ENCODE assay signal across 25 cellular contexts in genomic region chr13:90797335-90797734, GRCh38.
"Had no signal": no experiment of that assay in that cellular context is flagged by ENCODE, and none has a peak within 500 bp of the region (broad histone marks: within the 10 kb centered on the region; RNA-seq: fewer than 3 reads in every experiment).

No MANE protein-coding gene starts in this region.

- H3K4me1 ChIP-seq: esophagus squamous epithelium, gastrocnemius medialis, left lung, lower lobe of right lung had no signal

- ATAC-seq: effector memory CD8-positive, alpha-beta T cell; esophagus mucosa; gastrocnemius medialis; heart right ventricle; left cardiac atrium; left lung; left ventricle myocardium superior; lower lobe of right lung; mucosa of descending colon; naive thymus-derived CD8-positive, alpha-beta T cell had no signal

- DNase-seq: cortex of kidney; effector CD8-positive, alpha-beta T cell; effector memory CD8-positive, alpha-beta T cell; endodermal cell; erythroblast; esophagus squamous epithelium; foreskin fibroblast; foreskin melanocyte; gastrocnemius medialis; glutamatergic neuron; head of caudate nucleus; heart right ventricle; hippocampal formation; left cardiac atrium; left lung; left ventricle myocardium superior; lower lobe of right lung; mesenchymal stem cell; mucosa of descending colon; naive B cell; naive thymus-derived CD8-positive, alpha-beta T cell had no signal

- H3K36me3 Mint-ChIP-seq: mesothelial cell of epicardium; naive B cell; naive thymus-derived CD8-positive, alpha-beta T cell had no signal

- H3K27ac ChIP-seq: epithelial cell of prostate, esophagus squamous epithelium, gastrocnemius medialis, heart right ventricle, left lung, lower lobe of right lung had no signal

- H3K27ac Mint-ChIP-seq: dendritic cell treated with granulocyte-macrophage colony-stimulating factor and Interleukin-4, amounts not matched to agents 40 ng/mL and 50 ng/mL, for 4 days; effector memory CD8-positive, alpha-beta T cell; endodermal cell; mesothelial cell of epicardium; naive B cell; naive thymus-derived CD8-positive, alpha-beta T cell had no signal

- H3K9me3 ChIP-seq: esophagus squamous epithelium, gastrocnemius medialis, heart right ventricle, left lung, lower lobe of right lung, mucosa of descending colon had no signal

- H3K27me3 Mint-ChIP-seq: dendritic cell treated with granulocyte-macrophage colony-stimulating factor and Interleukin-4, amounts not matched to agents 40 ng/mL and 50 ng/mL, for 4 days; effector memory CD8-positive, alpha-beta T cell; naive B cell; naive thymus-derived CD8-positive, alpha-beta T cell had no signal

- H3K4me3 ChIP-seq: esophagus squamous epithelium, gastrocnemius medialis, heart right ventricle, left lung, lower lobe of right lung, mucosa of descending colon had no signal

- H3K27me3 ChIP-seq: esophagus squamous epithelium, gastrocnemius medialis, heart right ventricle, left lung had no signal

- H3K9me3 Mint-ChIP-seq: dendritic cell treated with granulocyte-macrophage colony-stimulating factor and Interleukin-4, amounts not matched to agents 40 ng/mL and 50 ng/mL, for 4 days; endodermal cell; mesothelial cell of epicardium had no signal

- H3K4me3 Mint-ChIP-seq: dendritic cell treated with granulocyte-macrophage colony-stimulating factor and Interleukin-4, amounts not matched to agents 40 ng/mL and 50 ng/mL, for 4 days; effector memory CD8-positive, alpha-beta T cell; endodermal cell; mesothelial cell of epicardium; naive B cell; naive thymus-derived CD8-positive, alpha-beta T cell had no signal

- H3K36me3 ChIP-seq: esophagus squamous epithelium, gastrocnemius medialis, heart right ventricle, left lung, lower lobe of right lung had no signal

- H3K4me1 Mint-ChIP-seq: naive B cell; naive thymus-derived CD8-positive, alpha-beta T cell had no signal
